ENCODE assay signal across 20 cellular contexts in the genomic region with DNA sequence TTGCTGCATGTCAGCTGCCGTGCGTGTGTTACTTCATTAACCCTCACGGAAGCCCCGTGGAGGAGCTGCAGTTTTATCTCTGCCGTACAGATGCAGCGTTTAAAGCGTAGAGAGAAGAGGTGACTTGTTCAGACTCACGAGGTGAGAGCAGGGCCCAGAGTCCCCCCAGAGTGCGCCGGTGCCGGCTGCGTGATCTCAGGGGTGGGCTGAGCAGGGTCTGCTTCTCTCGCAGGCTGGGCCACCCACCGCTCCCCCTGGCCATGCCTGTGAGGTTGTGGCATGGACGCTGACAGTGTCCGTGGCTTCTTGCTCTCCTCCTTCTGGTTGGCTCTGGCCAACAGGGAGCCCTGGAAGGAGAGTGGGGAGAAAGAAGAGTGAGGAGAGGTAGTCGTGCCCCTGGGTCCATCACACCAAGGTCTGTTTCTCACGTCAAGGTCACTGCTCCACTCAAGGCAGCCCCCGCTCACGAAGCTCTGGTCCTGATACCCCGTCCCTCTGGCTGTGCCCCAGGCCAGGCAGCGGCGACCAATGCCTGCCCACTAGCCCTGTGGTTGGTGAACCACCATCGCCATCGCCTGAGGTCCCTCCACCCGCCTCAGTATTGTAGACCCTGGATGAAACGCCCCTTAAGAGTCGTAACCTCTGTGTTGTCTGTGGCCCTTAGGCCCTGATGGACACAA.
DNase-seq lines count a peak whose midpoint lies in the region; ATAC-seq and TF ChIP-seq lines count a peak whose summit lies in the region.
"Had no signal": no experiment of that assay in that cellular context is flagged by ENCODE, and none has a peak within 500 bp of the region (broad histone marks: within the 10 kb centered on the region; RNA-seq: fewer than 3 reads in every experiment).

No MANE protein-coding gene starts in this region.

- no peak overlapping the region for H4K91ac ChIP-seq in neuronal stem cell (ENCODE audit: low read depth, low read length, poor library complexity)

- H3K4me3 ChIP-seq in neural cell (ENCODE audit: low read length) = no peak overlapping the region
- H3K4me3 ChIP-seq in neuronal stem cell (ENCODE audit: low read length in 2 of 2) = no peak overlapping the region
- no peak overlapping the region for H3K4me3 ChIP-seq in HAP-1
- no peak overlapping the region for H3K4me3 ChIP-seq in right lobe of liver
- H3K4me3 ChIP-seq: BLaER1, GM12878 had no signal

- H3K27me3 ChIP-seq in neural cell (ENCODE audit: insufficient read depth, low read depth, low read length) = no peaks in the 10 kb centered on the region
- peaks cover 0 to 2% (median 0%) of the 10 kb centered on the region in 3 experiments for H3K27me3 ChIP-seq in neuronal stem cell (ENCODE audit: control insufficient read depth in 3 of 3, insufficient read depth in 3 of 3, low read depth in 1 of 3, low read length in 3 of 3)
- H3K27me3 ChIP-seq in HAP-1 (ENCODE audit: low read depth) = no peaks in the 10 kb centered on the region
- no peaks in the 10 kb centered on the region for H3K27me3 ChIP-seq in right lobe of liver
- H3K27me3 ChIP-seq: BLaER1 had no signal

- intact Hi-C loops in right lobe of liver (cut with DNase I) = no loop called here

- H3K9me3 ChIP-seq in neural cell (ENCODE audit: low read length) (no peaks in the 10 kb centered on the region), neuronal stem cell (replicated peaks in 1 of 2; ENCODE audit: control insufficient read depth in 2 of 2, insufficient read depth in 1 of 2, low read depth in 1 of 2, low read length in 2 of 2) (no peaks in the 10 kb centered on the region), HAP-1 (no peaks in the 10 kb centered on the region), right lobe of liver (no peaks in the 10 kb centered on the region)
- H3K9me3 ChIP-seq: BLaER1, Caco-2 had no signal

- no peaks in the 10 kb centered on the region for H3K79me2 ChIP-seq in neural cell (replicated peaks; ENCODE audit: insufficient read depth, low read length)

- no peak for TF ChIP-seq CTCF in neural cell (IDR thresholded peaks at IDR 0.05; ENCODE audit: poor library complexity, severe bottlenecking)
- TF ChIP-seq CTCF in GM13977 (IDR thresholded peaks at IDR 0.05; ENCODE audit: extremely low read depth, insufficient read depth, missing control alignments) = no peak
- TF ChIP-seq CTCF in right lobe of liver (IDR thresholded peaks at IDR 0.05) = no peak

- TF ChIP-seq POLR2A in right lobe of liver (IDR thresholded peaks at IDR 0.05) = no peak

- H3K4me1 ChIP-seq in neuronal stem cell (ENCODE audit: control insufficient read depth in 2 of 2, insufficient read depth in 1 of 2, low read depth in 1 of 2, low read length in 2 of 2) = peaks cover 0 to 14% of the 10 kb centered on the region in 2 donors
- H3K4me1 ChIP-seq in HAP-1 = no peaks in the 10 kb centered on the region
- no peaks in the 10 kb centered on the region for H3K4me1 ChIP-seq in right lobe of liver
- H3K4me1 ChIP-seq: Caco-2 had no signal

- no peaks in the 10 kb centered on the region for H3K36me3 ChIP-seq in neural cell (ENCODE audit: insufficient read depth, low read length)
- H3K36me3 ChIP-seq in neuronal stem cell (replicated peaks in 1 of 2; ENCODE audit: control insufficient read depth in 2 of 2, insufficient read depth in 2 of 2, low read length in 2 of 2) = no peaks in the 10 kb centered on the region
- no peaks in the 10 kb centered on the region for H3K36me3 ChIP-seq in HAP-1 (replicated peaks)
- H3K36me3 ChIP-seq in right lobe of liver = no peaks in the 10 kb centered on the region
- H3K36me3 ChIP-seq: BLaER1 had no signal

- peak overlapping the region; percentile 35 for H2BK12ac ChIP-seq in neuronal stem cell (ENCODE audit: low read length)

- H2BK5ac ChIP-seq in neuronal stem cell (ENCODE audit: low read length) = no peak overlapping the region

- H4K20me1 ChIP-seq in neural cell (ENCODE audit: insufficient read depth) = no peaks in the 10 kb centered on the region
- H4K20me1 ChIP-seq: BLaER1 had no signal

- H4K8ac ChIP-seq in neuronal stem cell (ENCODE audit: low read depth, low read length) = no peak overlapping the region

- H3F3A ChIP-seq in neural cell (ENCODE audit: insufficient read depth, low read length, poor library complexity, severe bottlenecking) = no peaks in the 10 kb centered on the region

- no peak for TF ChIP-seq RAD21 in neural cell (conservative IDR thresholded peaks at IDR 0.05)

- WGBS in neuronal stem cell (ENCODE audit: extremely low coverage in 2 of 2, insufficient read length in 2 of 2, insufficient replicate concordance in 1 of 2), 2 donors = no CpG with 5 or more reads among the region's 28 CpGs
- WGBS in right lobe of liver (ENCODE audit: insufficient coverage, low coverage, low lambda C conversion rate, missing lambda C conversion rate) = 74% methylated on average over 18 of the region's 28 CpGs

- H3K18ac ChIP-seq in neuronal stem cell (ENCODE audit: low read length) = peak overlapping the region; percentile 66

- in situ Hi-C loops in HAP-1 (cut with MboI; ENCODE audit: low sequenced_read_pairs) (no loop called here), GM13977 (cut with MboI; ENCODE audit: low pct_unique_long_range_greater_than_20kb, low sequenced_read_pairs, unreplicated experiment) (no loop called here)

- H2AFZ ChIP-seq in neural cell (ENCODE audit: low read depth, low read length) (no peak overlapping the region), neuronal stem cell (ENCODE audit: low read length) (no peak overlapping the region)

- H3K9ac ChIP-seq in neural cell (ENCODE audit: low read length) (peak overlapping the region; percentile 70), neuronal stem cell (ENCODE audit: low read depth, low read length, poor library complexity) (peak overlapping the region; percentile 7)
- H3K9ac ChIP-seq: BLaER1 had no signal

- peak overlapping the region; percentile 68 for H3K27ac ChIP-seq in angular gyrus (ENCODE audit: low read depth, low read length)
- H3K27ac ChIP-seq in cingulate gyrus (ENCODE audit: low read depth, low read length) = peak overlapping the region; percentile 41
- peak overlapping the region; percentile 91 for H3K27ac ChIP-seq in neural cell (ENCODE audit: low read length)
- H3K27ac ChIP-seq in neuronal stem cell (replicated peaks; ENCODE audit: low read length) = no peak overlapping the region
- H3K27ac ChIP-seq in right lobe of liver = no peak overlapping the region
- H3K27ac ChIP-seq: 22Rv1, BLaER1, C4-2B had no signal

- peak overlapping the region; percentile 83 for H3K14ac ChIP-seq in neuronal stem cell (ENCODE audit: low read length)

- ATAC-seq in right lobe of liver = no peak
- ATAC-seq: CD8-positive, alpha-beta T cell; GM12878; HCT116 had no signal

- TF ChIP-seq EP300 in neural cell (conservative IDR thresholded peaks at IDR 0.05; ENCODE audit: poor library complexity, severe bottlenecking) = no peak

- H2BK120ac ChIP-seq in neuronal stem cell (ENCODE audit: low read depth, low read length) = no peak overlapping the region

- H3K4me2 ChIP-seq in neural cell (ENCODE audit: low read length) = no peak overlapping the region
- H3K4me2 ChIP-seq in neuronal stem cell (ENCODE audit: insufficient read depth, low read length, poor library complexity, severe bottlenecking) = no peak overlapping the region
- H3K4me2 ChIP-seq: BLaER1 had no signal

- H2BK15ac ChIP-seq in neuronal stem cell (ENCODE audit: low read length) = peak overlapping the region; percentile 32

- H2AK5ac ChIP-seq in neuronal stem cell (ENCODE audit: low read depth, low read length) = peak overlapping the region; percentile 48

- no peaks in the 10 kb centered on the region for H3K9me2 ChIP-seq in neural cell (ENCODE audit: insufficient read depth, low read length)

- no peak overlapping the region for H3K23ac ChIP-seq in neuronal stem cell (ENCODE audit: low read depth, low read length, poor library complexity)

- no peak overlapping the region for H3K4ac ChIP-seq in neuronal stem cell (ENCODE audit: low read length)

- DNase-seq in neuronal stem cell (ENCODE audit: low spot score) (no peak), HAP-1 (ENCODE audit: low spot score in 2 of 2) (no peak), NCI-H2107 treated with DMSO at 0.1 percent for 48 hours (lab: John Stamatoyannopoulos, UW; ENCODE audit: unreplicated experiment) (no peak), GM13977 (ENCODE audit: low spot score) (no peak), right lobe of liver (no peak)
- DNase-seq: Caco-2; CD4-positive, CD25-positive, alpha-beta regulatory T cell; CD8-positive, alpha-beta T cell; DND-41; GDM1; GOT3; H7 had no signal

- H3K79me1 ChIP-seq in neuronal stem cell (ENCODE audit: low read depth, low read length) = no peaks in the 10 kb centered on the region

TF ChIP-seq in neural cell, 6 proteins besides CTCF, POLR2A, EP300 and RAD21:
- TF ChIP-seq POLR2AphosphoS5 (IDR thresholded peaks at IDR 0.05) (no peak), EZH2 (IDR thresholded peaks at IDR 0.05; ENCODE audit: borderline replicate concordance, insufficient read depth, low read length, poor library complexity, severe bottlenecking) (no peak), TAF1 (IDR thresholded peaks at IDR 0.05; ENCODE audit: low read depth) (no peak), SMC3 (conservative IDR thresholded peaks at IDR 0.05; ENCODE audit: poor library complexity) (no peak), MXI1 (conservative IDR thresholded peaks at IDR 0.05; ENCODE audit: poor library complexity, severe bottlenecking) (no peak)
- TF ChIP-seq, protein P1, sequence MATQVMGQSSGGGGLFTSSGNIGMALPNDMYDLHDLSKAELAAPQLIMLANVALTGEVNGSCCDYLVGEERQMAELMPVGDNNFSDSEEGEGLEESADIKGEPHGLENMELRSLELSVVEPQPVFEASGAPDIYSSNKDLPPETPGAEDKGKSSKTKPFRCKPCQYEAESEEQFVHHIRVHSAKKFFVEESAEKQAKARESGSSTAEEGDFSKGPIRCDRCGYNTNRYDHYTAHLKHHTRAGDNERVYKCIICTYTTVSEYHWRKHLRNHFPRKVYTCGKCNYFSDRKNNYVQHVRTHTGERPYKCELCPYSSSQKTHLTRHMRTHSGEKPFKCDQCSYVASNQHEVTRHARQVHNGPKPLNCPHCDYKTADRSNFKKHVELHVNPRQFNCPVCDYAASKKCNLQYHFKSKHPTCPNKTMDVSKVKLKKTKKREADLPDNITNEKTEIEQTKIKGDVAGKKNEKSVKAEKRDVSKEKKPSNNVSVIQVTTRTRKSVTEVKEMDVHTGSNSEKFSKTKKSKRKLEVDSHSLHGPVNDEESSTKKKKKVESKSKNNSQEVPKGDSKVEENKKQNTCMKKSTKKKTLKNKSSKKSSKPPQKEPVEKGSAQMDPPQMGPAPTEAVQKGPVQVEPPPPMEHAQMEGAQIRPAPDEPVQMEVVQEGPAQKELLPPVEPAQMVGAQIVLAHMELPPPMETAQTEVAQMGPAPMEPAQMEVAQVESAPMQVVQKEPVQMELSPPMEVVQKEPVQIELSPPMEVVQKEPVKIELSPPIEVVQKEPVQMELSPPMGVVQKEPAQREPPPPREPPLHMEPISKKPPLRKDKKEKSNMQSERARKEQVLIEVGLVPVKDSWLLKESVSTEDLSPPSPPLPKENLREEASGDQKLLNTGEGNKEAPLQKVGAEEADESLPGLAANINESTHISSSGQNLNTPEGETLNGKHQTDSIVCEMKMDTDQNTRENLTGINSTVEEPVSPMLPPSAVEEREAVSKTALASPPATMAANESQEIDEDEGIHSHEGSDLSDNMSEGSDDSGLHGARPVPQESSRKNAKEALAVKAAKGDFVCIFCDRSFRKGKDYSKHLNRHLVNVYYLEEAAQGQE (IDR thresholded peaks at IDR 0.05; ENCODE audit: borderline replicate concordance) = no peak

Comparison
In these comparisons a context has a peak if more than half of its experiments do, and no peak if none do; other contexts are left out.
1. H3K27ac ChIP-seq: peak in angular gyrus (single experiment), cingulate gyrus (single experiment) and neural cell (single experiment); none in neuronal stem cell (single experiment) and right lobe of liver (0 of 3).